Comparison of ENCODE assay signal across 19 cellular contexts in the genomic region with DNA sequence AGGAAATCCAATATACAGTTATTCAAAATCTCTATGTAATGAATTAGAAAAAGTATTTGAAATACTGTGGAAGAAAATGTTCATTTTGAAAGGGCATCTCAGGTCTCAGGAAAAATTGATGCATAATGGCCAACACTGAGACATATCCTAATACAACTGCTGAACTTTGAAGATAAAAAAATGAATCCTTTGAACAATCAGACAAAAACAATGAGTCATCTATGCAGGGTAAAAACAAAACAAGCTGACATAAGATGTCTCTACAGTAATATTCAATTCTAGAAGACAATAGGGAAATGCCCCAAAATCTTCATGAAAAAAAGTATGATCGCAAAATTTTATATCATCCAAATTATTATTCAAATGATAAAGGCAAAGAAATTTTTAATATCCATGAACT. TPM values are rescaled to one million over a fixed set of nuclear protein-coding genes. Genes with fewer than 3 reads are reported as not detected.
DNase-seq lines count a peak whose midpoint lies in the region; ATAC-seq and TF ChIP-seq lines count a peak whose summit lies in the region.
"Had no signal": no experiment of that assay in that cellular context is flagged by ENCODE, and none has a peak within 500 bp of the region (broad histone marks: within the 10 kb centered on the region; RNA-seq: fewer than 3 reads in every experiment).

No MANE protein-coding gene starts in this region.

- no peaks in the 10 kb centered on the region for H3K36me3 Mint-ChIP-seq in activated T-helper 17 cell treated with anti-CD3 and anti-CD28 coated beads, Interleukin-2, amount 50 U/mL, for 72 hours (ENCODE audit: low read depth)

- H3K27ac Mint-ChIP-seq in activated T-helper 17 cell treated with anti-CD3 and anti-CD28 coated beads, Interleukin-2, amount 50 U/mL, for 72 hours: peak overlapping the region; percentile 95
- H3K27ac Mint-ChIP-seq: endodermal cell had no signal

- no peak for TF ChIP-seq POLR2A in breast epithelium (IDR thresholded peaks at IDR 0.05)

- intact Hi-C loops in mammary epithelial cell (cut with micrococcal nuclease): no loop called here
- intact Hi-C loops in breast epithelium (cut with DNase I; ENCODE audit: low total_unique reads): no loop called here

- H3K27ac ChIP-seq in mammary epithelial cell (ENCODE audit: insufficient read depth, low read depth, low read length): no peak overlapping the region
- no peak overlapping the region for H3K27ac ChIP-seq in breast epithelium
- H3K27ac ChIP-seq: hepatocyte, thyroid gland had no signal

- H3K4me3 Mint-ChIP-seq in activated T-helper 17 cell treated with anti-CD3 and anti-CD28 coated beads, Interleukin-2, amount 50 U/mL, for 72 hours: peak overlapping the region; percentile 52
- H3K4me3 Mint-ChIP-seq: endodermal cell had no signal

- no peak overlapping the region for H3K9ac ChIP-seq in mammary epithelial cell (ENCODE audit: insufficient read depth, low read length)

- H3K27me3 ChIP-seq in mammary epithelial cell (ENCODE audit: insufficient read depth, low read length) (no peaks in the 10 kb centered on the region), breast epithelium (no peaks in the 10 kb centered on the region), HAP-1 (ENCODE audit: low read depth) (no peaks in the 10 kb centered on the region; the same call in 1 of the 2 replicates)
- H3K27me3 ChIP-seq: hepatocyte, thyroid gland had no signal

- ATAC-seq in activated T-helper 17 cell treated with anti-CD3 and anti-CD28 coated beads, Interleukin-2, amount 50 U/mL, for 72 hours (replicated peaks): peak; percentile 92
- ATAC-seq in GM21381 (IDR thresholded peaks at IDR 0.05; ENCODE audit: unreplicated experiment): no peak
- ATAC-seq: right cardiac atrium had no signal

- no TSS peak for BruUV-seq in mammary epithelial cell (replicated peaks; lab: Mats Ljungman, UMichigan)

- H3K4me1 ChIP-seq in mammary epithelial cell (ENCODE audit: insufficient read depth, low read length): peaks cover 6% of the 10 kb centered on the region
- no peaks in the 10 kb centered on the region for H3K4me1 ChIP-seq in breast epithelium
- no peaks in the 10 kb centered on the region for H3K4me1 ChIP-seq in HAP-1

- no peaks in the 10 kb centered on the region for H4K20me1 ChIP-seq in mammary epithelial cell (ENCODE audit: insufficient read depth, low read length)

- H3K36me3 ChIP-seq in mammary epithelial cell (ENCODE audit: insufficient read depth, low read length) (no peaks in the 10 kb centered on the region), breast epithelium (no peaks in the 10 kb centered on the region), HAP-1 (replicated peaks) (no peaks in the 10 kb centered on the region)
- H3K36me3 ChIP-seq: thyroid gland had no signal

- WGBS in mammary epithelial cell (ENCODE audit: low coverage, missing lambda C conversion rate): 100% methylated on average over 1 of the region's 1 CpG

- no peak overlapping the region for H3K4me2 ChIP-seq in mammary epithelial cell (ENCODE audit: insufficient read depth, low read depth, low read length)
- H3K4me2 ChIP-seq: hepatocyte had no signal

- CTCF ChIA-PET in mammary epithelial cell (lab: Charles Lee; ENCODE audit: low non-redundant PET): no interaction called here

- no peak overlapping the region for H2AFZ ChIP-seq in mammary epithelial cell (ENCODE audit: low read depth, low read length)
- H2AFZ ChIP-seq: hepatocyte had no signal

- no peaks in the 10 kb centered on the region for H3K9me3 Mint-ChIP-seq in activated T-helper 17 cell treated with anti-CD3 and anti-CD28 coated beads, Interleukin-2, amount 50 U/mL, for 72 hours
- H3K9me3 Mint-ChIP-seq: endodermal cell had no signal

- H3K4me3 ChIP-seq in mammary epithelial cell (replicated peaks in 1 of 3; ENCODE audit: insufficient read depth in 1 of 3, low read depth in 2 of 3, low read length in 3 of 3) (no peak overlapping the region), breast epithelium (no peak overlapping the region), fibroblast of pulmonary artery (replicated peaks; ENCODE audit: low read depth, low read length) (no peak overlapping the region), HAP-1 (no peak overlapping the region)
- H3K4me3 ChIP-seq: hepatocyte, lung, thyroid gland had no signal

- no peak for TF ChIP-seq CTCF in mammary epithelial cell (conservative IDR thresholded peaks at IDR 0.05 in 1 of 2, IDR thresholded peaks at IDR 0.05 in 1 of 2; ENCODE audit: extremely low read depth in 1 of 2, insufficient read depth in 1 of 2, low read depth in 1 of 2, low read length in 2 of 2)
- TF ChIP-seq CTCF in breast epithelium (IDR thresholded peaks at IDR 0.05): no peak
- no peak for TF ChIP-seq CTCF in fibroblast of pulmonary artery (IDR thresholded peaks at IDR 0.05; ENCODE audit: low read length, missing control alignments)

- in situ Hi-C loops in mammary epithelial cell (cut with MboI; ENCODE audit: low sequenced_read_pairs in 2 of 2) (no loop called here), HAP-1 (cut with MboI; ENCODE audit: low sequenced_read_pairs) (no loop called here)

- no peaks in the 10 kb centered on the region for H3K79me2 ChIP-seq in mammary epithelial cell (ENCODE audit: insufficient read depth, low read length)
- H3K79me2 ChIP-seq: hepatocyte had no signal

- DNase-seq in mammary epithelial cell (peak; percentile 1), breast epithelium (ENCODE audit: low spot score in 2 of 2) (no peak), fibroblast of pulmonary artery (ENCODE audit: low read depth) (peak; percentile 56), NCI-H1417 (lab: John Stamatoyannopoulos, UW) (no peak), HAP-1 (ENCODE audit: low spot score in 2 of 2) (no peak)
- DNase-seq: activated CD4-positive, alpha-beta T cell treated with anti-CD3 and anti-CD28 coated beads, Interleukin-2, amount 50 U/mL, for 48 hours; activated effector memory CD4-positive, alpha-beta T cell treated with anti-CD3 and anti-CD28 coated beads, Interleukin-2, amount 50 U/mL, for 16 hours; aorta; endodermal cell; islet precursor cell; Karpas-422; NCI-H1105 treated with DMSO at 0.1 percent for 48 hours; NCI-H526; right cardiac atrium; thyroid gland had no signal

- peaks cover 21% of the 10 kb centered on the region for H3K4me1 Mint-ChIP-seq in activated T-helper 17 cell treated with anti-CD3 and anti-CD28 coated beads, Interleukin-2, amount 50 U/mL, for 72 hours
- H3K4me1 Mint-ChIP-seq: endodermal cell had no signal

- H3K9me3 ChIP-seq in mammary epithelial cell (replicated peaks; ENCODE audit: insufficient read depth, low read length) (no peaks in the 10 kb centered on the region), breast epithelium (no peaks in the 10 kb centered on the region), HAP-1 (no peaks in the 10 kb centered on the region)
- H3K9me3 ChIP-seq: thyroid gland had no signal

- dilution Hi-C loops in mammary epithelial cell (cut with HindIII; ENCODE audit: low sequenced_read_pairs): no loop called here

- H3K27me3 Mint-ChIP-seq in activated T-helper 17 cell treated with anti-CD3 and anti-CD28 coated beads, Interleukin-2, amount 50 U/mL, for 72 hours: no peaks in the 10 kb centered on the region

RNA-seq across cellular contexts. Expression of gene ZNF280D, which starts 34.0 kb away (rescaled TPM):
- total RNA-seq in mammary epithelial cell (10 to 100 TPM; 24.1 to 25.7 TPM), breast epithelium (10 to 100 TPM; 66.1 to 94.8 (median 86.5) TPM)
- 2.4 TPM for polyA plus RNA-seq in mammary epithelial cell
- 3.9 TPM for polyA minus RNA-seq in mammary epithelial cell
- 10 to 100 TPM; 16.3 to 18.4 TPM for total RNA-seq in activated T-helper 17 cell treated with anti-CD3 and anti-CD28 coated beads, Interleukin-2, amount 50 U/mL, for 72 hours

Comparison
In these comparisons a context has a peak if more than half of its experiments do, and no peak if none do; other contexts are left out.
1. DNase-seq: peak in mammary epithelial cell (single experiment) and fibroblast of pulmonary artery (single experiment); none in breast epithelium (0 of 2), NCI-H1417 (0 of 3) and HAP-1 (0 of 2).